8 cellular contexts compared by ENCODE assay signal in genomic region chr10:4663162-4663992, GRCh38.
A peak's percentile ranks its signal among the peaks of the same experiment; 100 is the strongest.
DNase-seq lines count a peak whose midpoint lies in the region; ATAC-seq, FAIRE-seq and TF ChIP-seq lines count a peak whose summit lies in the region.

No MANE protein-coding gene starts in this region.

- peak; percentile 79 for ATAC-seq in GM19397 (IDR thresholded peaks at IDR 0.05; ENCODE audit: unreplicated experiment)
- peak; percentile 68 for ATAC-seq in HG03521 (IDR thresholded peaks at IDR 0.05; ENCODE audit: unreplicated experiment)

- DNase-seq in COLO829 (ENCODE audit: low spot score) (peak; percentile 88), NCI-H82 treated with DMSO at 0.1 percent for 48 hours (lab: John Stamatoyannopoulos, UW; ENCODE audit: unreplicated experiment) (peak; percentile 53), choroid plexus epithelial cell (ENCODE audit: low read depth) (peak; percentile 100), lower leg skin (ENCODE audit: low spot score in 2 of 2) (peak; percentile 89 to 93), urothelium cell line (ENCODE audit: low spot score) (peak; percentile 87), mesenteric fat pad (ENCODE audit: low spot score) (no peak)

- no peak for TF ChIP-seq POLR2A in lower leg skin (IDR thresholded peaks at IDR 0.05)

- intact Hi-C loops in lower leg skin (cut with DNase I; ENCODE audit: low total_unique reads): loop anchor here (10.0 kb wide), 1 partner anchor 1429 kb away; no protein-coding TSS in a partner anchor

- TF ChIP-seq CTCF in choroid plexus epithelial cell (conservative IDR thresholded peaks at IDR 0.05; ENCODE audit: low read depth, low read length) (no peak), lower leg skin (IDR thresholded peaks at IDR 0.05) (no peak)

- 14 to 16% methylated on average over 9 of the region's 9 CpGs for WGBS in lower leg skin, 2 donors

- peak; percentile 55 for FAIRE-seq in urothelium cell line (lab: Jason Lieb, UNC)

- H3K4me3 ChIP-seq in choroid plexus epithelial cell (ENCODE audit: low read depth, low read length): no peak overlapping the region
- H3K4me3 ChIP-seq in lower leg skin (ENCODE audit: low read depth, poor library complexity, severe bottlenecking): no peak overlapping the region
